ENCODE assay signal across 30 cellular contexts in genomic region chr17:6485646-6486412, GRCh38. TPM values are rescaled to one million over a fixed set of nuclear protein-coding genes. Genes with fewer than 3 reads are reported as not detected.
"Had no signal": no experiment of that assay in that cellular context is flagged by ENCODE, and none has a peak within 500 bp of the region (broad histone marks: within the 10 kb centered on the region; RNA-seq: fewer than 3 reads in every experiment).

No MANE protein-coding gene starts in this region.

- H3K36me3 ChIP-seq: colonic mucosa, gastrocnemius medialis, neutrophil, pancreas, tibial artery, upper lobe of left lung had no signal

- H3K4me1 ChIP-seq: colonic mucosa, gastrocnemius medialis, pancreas had no signal

- H3K4me3 ChIP-seq: colonic mucosa, gastrocnemius medialis, lung, pancreas, sigmoid colon, testis, tibial artery, upper lobe of left lung had no signal

- H3K27me3 ChIP-seq: colonic mucosa, pancreas, sigmoid colon, testis, upper lobe of left lung had no signal

- ATAC-seq: esophagus mucosa; gastrocnemius medialis; left lobe of liver; natural killer cell; pancreas; stimulated activated memory B cell treated with anti-CD40 and anti-IgM and Interleukin-4, amounts not matched to agents 10 μg/mL and 1 μg/mL and 100 μg/mL, for 72 hours; stimulated activated naive CD8-positive, alpha-beta T cell treated with anti-CD3 and anti-CD28 coated beads, Interleukin-15, Interleukin-2, amounts not matched to agents 100 U/mL and 50 U/mL, for 24 hours had no signal

- H3K27ac ChIP-seq: colonic mucosa, epithelial cell of prostate, gastrocnemius medialis, neutrophil, pancreas, testis, tibial artery had no signal

- H3K9me3 ChIP-seq: colonic mucosa, gastrocnemius medialis, neutrophil, pancreas, sigmoid colon, testis, tibial artery, upper lobe of left lung had no signal

- DNase-seq: colonic mucosa; effector CD8-positive, alpha-beta T cell; endodermal cell; foreskin fibroblast; gastrocnemius medialis; head of caudate nucleus; kidney; natural killer cell; pancreas; retina; sigmoid colon; stimulated activated CD4-positive, alpha-beta T cell treated with anti-CD3 and anti-CD28 coated beads, Interleukin-4, amount 100 ng/mL, for 4 hours; stimulated activated naive CD8-positive, alpha-beta T cell treated with anti-CD3 and anti-CD28 coated beads, Interleukin-15, Interleukin-2, amounts not matched to agents 100 U/mL and 50 U/mL, for 24 hours; testis; tibial artery; upper lobe of left lung had no signal

RNA-seq across cellular contexts. Expression of gene PIMREG, which starts 41.6 kb away (rescaled TPM):
- total RNA-seq: mononuclear cell, sigmoid colon had no signal

RNA-seq across cellular contexts. Expression of gene AIPL1, which starts 50.9 kb away (rescaled TPM):
- total RNA-seq: colonic mucosa, endodermal cell, esophagus mucosa, gastrocnemius medialis, glomerular endothelial cell, kidney, left lobe of liver, liver, lung, natural killer cell, omental fat pad, pancreas, posterior vena cava, pulmonary artery endothelial cell, sigmoid colon, skeletal muscle tissue, upper lobe of left lung had no signal
- polyA plus RNA-seq: liver, lung, neural cell, sigmoid colon had no signal
